18 cellular contexts compared by ENCODE assay signal in genomic region chr2:85994897-85995647, GRCh38.
DNase-seq lines count a peak whose midpoint lies in the region; ATAC-seq and TF ChIP-seq lines count a peak whose summit lies in the region.
"Had no signal": no experiment of that assay in that cellular context is flagged by ENCODE, and none has a peak within 500 bp of the region (broad histone marks: within the 10 kb centered on the region; RNA-seq: fewer than 3 reads in every experiment).

No MANE protein-coding gene starts in this region.

- H3K27ac Mint-ChIP-seq in activated B cell treated with CpG ODN at 0.5 μM for 24 hours = peak overlapping the region; percentile 83
- H3K27ac Mint-ChIP-seq: activated CD4-positive, alpha-beta T cell treated with anti-CD3 and anti-CD28 coated beads for 36 hours had no signal

- no peaks in the 10 kb centered on the region for H3K9me3 Mint-ChIP-seq in activated B cell treated with CpG ODN at 0.5 μM for 24 hours

- H3K9me3 ChIP-seq in left ventricle myocardium inferior (replicated peaks) (peaks cover 4% of the 10 kb centered on the region), upper lobe of left lung (no peaks in the 10 kb centered on the region)
- H3K9me3 ChIP-seq: ovary, Peyer's patch had no signal

- H3K4me3 Mint-ChIP-seq in activated B cell treated with CpG ODN at 0.5 μM for 24 hours = peak overlapping the region; percentile 32
- H3K4me3 Mint-ChIP-seq: activated CD4-positive, alpha-beta T cell treated with anti-CD3 and anti-CD28 coated beads for 36 hours had no signal

- no peak for TF ChIP-seq POLR2A in upper lobe of left lung (IDR thresholded peaks at IDR 0.05)

- no peaks in the 10 kb centered on the region for H3K27me3 ChIP-seq in left ventricle myocardium inferior (ENCODE audit: low read depth)
- no peaks in the 10 kb centered on the region for H3K27me3 ChIP-seq in upper lobe of left lung
- H3K27me3 ChIP-seq: cardiac muscle cell, ovary, Peyer's patch had no signal

- H3K4me1 Mint-ChIP-seq in activated B cell treated with CpG ODN at 0.5 μM for 24 hours = peaks cover 76% of the 10 kb centered on the region

- WGBS in upper lobe of left lung, 2 donors = 77 to 79% methylated on average over 7 to 8 of the region's 8 CpGs

- POLR2A ChIA-PET in activated B cell treated with CpG ODN at 0.5 μM for 24 hours (lab: Charles Lee) = interaction anchor here (0.5 to 5.0 kb wide), 16 partner anchors 15 to 668 kb away, joined by 3 to 38 read pairs (median 6); partner anchors contain the start of gene ST3GAL5

- TF ChIP-seq EP300 in upper lobe of left lung (IDR thresholded peaks at IDR 0.05) = no peak

- ATAC-seq in Right ventricle myocardium superior (ENCODE audit: poor library complexity) (no peak), activated B cell treated with CpG ODN at 0.5 μM for 24 hours (ENCODE audit: low read depth) (no peak), upper lobe of left lung (ENCODE audit: low FRiP score in 2 of 2) (no peak), HG02588 (IDR thresholded peaks at IDR 0.05; ENCODE audit: unreplicated experiment) (no peak)
- ATAC-seq: HCT116 had no signal

- H3K36me3 Mint-ChIP-seq in activated B cell treated with CpG ODN at 0.5 μM for 24 hours (ENCODE audit: low read depth) = no peaks in the 10 kb centered on the region

- H3K27ac ChIP-seq in left ventricle myocardium inferior (replicated peaks) (peak overlapping the region; percentile 82), upper lobe of left lung (peak overlapping the region in 3 of 4 donors; percentile 41 to 73 (median 68))

- H3K36me3 ChIP-seq in left ventricle myocardium inferior (no peaks in the 10 kb centered on the region), upper lobe of left lung (no peaks in the 10 kb centered on the region)
- H3K36me3 ChIP-seq: cardiac muscle cell, ovary, Peyer's patch had no signal

- no peaks in the 10 kb centered on the region for H3K27me3 Mint-ChIP-seq in activated B cell treated with CpG ODN at 0.5 μM for 24 hours
- H3K27me3 Mint-ChIP-seq: activated CD4-positive, alpha-beta T cell treated with anti-CD3 and anti-CD28 coated beads for 36 hours had no signal

- CTCF ChIA-PET in activated B cell treated with CpG ODN at 0.5 μM for 24 hours (lab: Charles Lee) = interaction anchor here (1.0 to 3.1 kb wide), 3 partner anchors 41 to 168 kb away, joined by 3 to 16 read pairs (median 10); no protein-coding TSS in a partner anchor

- H3K4me1 ChIP-seq in left ventricle myocardium inferior (peaks cover 66% of the 10 kb centered on the region), upper lobe of left lung (peaks cover 58 to 68% (median 62%) of the 10 kb centered on the region in 4 donors)

- no peak for DNase-seq in left ventricle myocardium inferior
- no peak for DNase-seq in Right ventricle myocardium superior
- peak; percentile 26 for DNase-seq in activated B cell treated with CpG ODN at 0.5 μM for 24 hours
- DNase-seq in mesenteric fat pad (ENCODE audit: low spot score) = peak; percentile 62
- no peak for DNase-seq in upper lobe of left lung
- no peak for DNase-seq in T1000 (lab: John Stamatoyannopoulos, UW)
- DNase-seq in stimulated activated CD4-positive, alpha-beta T cell treated with anti-CD3 and anti-CD28 coated beads, Interleukin-1b, Interleukin-23, amount 100 ng/mL, for 48 hours = no peak
- DNase-seq: activated CD4-positive, alpha-beta T cell treated with anti-CD3 and anti-CD28 coated beads for 36 hours; DMS153; foreskin fibroblast; midbrain; NCI-H1417 treated with DMSO at 0.1 percent for 48 hours; NCI-H510A had no signal

- no peak overlapping the region for H3K4me3 ChIP-seq in left ventricle myocardium inferior
- H3K4me3 ChIP-seq in upper lobe of left lung = no peak overlapping the region
- H3K4me3 ChIP-seq: cardiac muscle cell, ovary, Peyer's patch had no signal

- TF ChIP-seq CTCF in left ventricle myocardium inferior (IDR thresholded peaks at IDR 0.05; ENCODE audit: borderline replicate concordance) (no peak), activated B cell treated with CpG ODN at 0.5 μM for 24 hours (IDR thresholded peaks at IDR 0.05) (no peak), upper lobe of left lung (IDR thresholded peaks at IDR 0.05) (no peak)

- intact Hi-C loops in left ventricle myocardium inferior (cut with micrococcal nuclease) (no loop called here), Right ventricle myocardium superior (cut with DNase I) (no loop called here), activated B cell treated with CpG ODN at 0.5 μM for 24 hours (cut with micrococcal nuclease) (loop anchor here (1.0 to 10.0 kb wide), 6 partner anchors 16 to 200 kb away; partner anchors contain the start of genes IMMT and MRPL35)

Comparison
In these comparisons a context has a peak if more than half of its experiments do, and no peak if none do; other contexts are left out.
1. DNase-seq: peak in activated B cell treated with CpG ODN at 0.5 μM for 24 hours (single experiment) and mesenteric fat pad (single experiment); none in left ventricle myocardium inferior (single experiment), Right ventricle myocardium superior (single experiment), upper lobe of left lung (0 of 2), T1000 (single experiment) and stimulated activated CD4-positive, alpha-beta T cell treated with anti-CD3 and anti-CD28 coated beads, Interleukin-1b, Interleukin-23, amount 100 ng/mL, for 48 hours (single experiment).